9 cellular contexts compared by ENCODE assay signal in genomic region chr13:46639033-46639981, GRCh38.
DNase-seq lines count a peak whose midpoint lies in the region; ATAC-seq and TF ChIP-seq lines count a peak whose summit lies in the region.
"Had no signal": no experiment of that assay in that cellular context is flagged by ENCODE, and none has a peak within 500 bp of the region (broad histone marks: within the 10 kb centered on the region; RNA-seq: fewer than 3 reads in every experiment).

No MANE protein-coding gene starts in this region.

- no peak overlapping the region for H3K4me3 ChIP-seq in HEK293 (ENCODE audit: low read depth, low read length)
- peak overlapping the region; percentile 67 for H3K4me3 ChIP-seq in OCI-LY3 (ENCODE audit: low read length)
- no peak overlapping the region for H3K4me3 ChIP-seq in ovary

- no peak for TF ChIP-seq EP300 in ovary (IDR thresholded peaks at IDR 0.05)

- H4K20me1 ChIP-seq in OCI-LY3 (ENCODE audit: insufficient read depth, low read length) = peaks cover 79% of the 10 kb centered on the region

- H3K27ac ChIP-seq in HEK293 (ENCODE audit: extremely low read depth, low read depth, low read length) (no peak overlapping the region), OCI-LY3 (ENCODE audit: low read length) (peak overlapping the region; percentile 79), ovary (no peak overlapping the region)
- H3K27ac ChIP-seq: neutrophil had no signal

- peaks cover 15% of the 10 kb centered on the region for H3K4me1 ChIP-seq in HEK293 (ENCODE audit: control insufficient read depth, insufficient read depth, low read length)
- peaks cover 38% of the 10 kb centered on the region for H3K4me1 ChIP-seq in OCI-LY3 (ENCODE audit: low read length)
- H3K4me1 ChIP-seq in ovary (ENCODE audit: insufficient read depth) = peaks cover 22% of the 10 kb centered on the region

- TF ChIP-seq CTCF in HEK293 (tag by site-specific recombination; IDR thresholded peaks at IDR 0.05) (no peak), OCI-LY3 (IDR thresholded peaks at IDR 0.05; ENCODE audit: low read depth, low read length) (no peak), ovary (IDR thresholded peaks at IDR 0.05) (no peak)

- WGBS in ovary, 3 donors = 30 to 39% (median 32%) methylated on average over 5 of the region's 5 CpGs

- DNase-seq in renal cortical epithelial cell (ENCODE audit: low read depth) (peak; percentile 90), ovary (no peak), NCI-H2081 (lab: John Stamatoyannopoulos, UW) (no peak), T-helper 2 cell (no peak), NCI-H82 treated with DMSO at 0.1 percent for 48 hours (lab: John Stamatoyannopoulos, UW; ENCODE audit: unreplicated experiment) (no peak)

- peaks cover 89% of the 10 kb centered on the region for H3K79me2 ChIP-seq in OCI-LY3 (ENCODE audit: low read length)

- peak; percentile 85 for ATAC-seq in GM18870 (IDR thresholded peaks at IDR 0.05; ENCODE audit: unreplicated experiment)

- peak overlapping the region; percentile 51 for H3K9ac ChIP-seq in OCI-LY3 (ENCODE audit: low read length)

- intact Hi-C loops in ovary (cut with DNase I) = no loop called here

- CTCF ChIA-PET in HEK293 (lab: Yijun Ruan, JAX) = interaction anchor here (0.9 kb wide), 1 partner anchor 30 kb away, joined by 3 read pairs; no protein-coding TSS in a partner anchor

- no peak for TF ChIP-seq POLR2A in ovary (IDR thresholded peaks at IDR 0.05)

- H3K9me3 ChIP-seq in HEK293 (ENCODE audit: control insufficient read depth, insufficient read depth, low read depth, low read length) (no peaks in the 10 kb centered on the region), OCI-LY3 (ENCODE audit: insufficient read depth, low read length) (no peaks in the 10 kb centered on the region), ovary (no peaks in the 10 kb centered on the region)
- H3K9me3 ChIP-seq: neutrophil had no signal

- no peak overlapping the region for H2AFZ ChIP-seq in OCI-LY3 (ENCODE audit: low read depth, low read length)

- no peaks in the 10 kb centered on the region for H3K36me3 ChIP-seq in HEK293 (ENCODE audit: control insufficient read depth in 2 of 2, insufficient read depth in 1 of 2, low read length in 2 of 2)
- no peaks in the 10 kb centered on the region for H3K36me3 ChIP-seq in OCI-LY3 (replicated peaks; ENCODE audit: low read depth, low read length)
- no peaks in the 10 kb centered on the region for H3K36me3 ChIP-seq in ovary
- H3K36me3 ChIP-seq: neutrophil had no signal

- POLR2A ChIA-PET in HEK293 (lab: Yijun Ruan, JAX) = no interaction called here

- H3K27me3 ChIP-seq in OCI-LY3 (ENCODE audit: low read depth, low read length) (no peaks in the 10 kb centered on the region), ovary (no peaks in the 10 kb centered on the region)
- H3K27me3 ChIP-seq: neutrophil had no signal

- H3K4me2 ChIP-seq in OCI-LY3 (ENCODE audit: low read length) = peak overlapping the region; percentile 91

TF ChIP-seq in HEK293, 187 proteins besides CTCF, POLR2A, EP300 and RAD21:
- TF ChIP-seq SALL2 (tag by site-specific recombination; IDR thresholded peaks at IDR 0.05; ENCODE audit: borderline replicate concordance) (no peak), FEZF1 (tag by site-specific recombination; IDR thresholded peaks at IDR 0.05) (peak; percentile 74)
